In genomic region chr21:46060596-46061061, GRCh38 we compare ENCODE assay signal across 8 cellular contexts. TPM values are rescaled to one million over a fixed set of nuclear protein-coding genes. Genes with fewer than 3 reads are reported as not detected.
DNase-seq lines count a peak whose midpoint lies in the region; ATAC-seq lines count a peak whose summit lies in the region.

No MANE protein-coding gene starts in this region.

- no peak overlapping the region for H4K8ac ChIP-seq in neuronal stem cell (ENCODE audit: low read depth, low read length)

- H3K14ac ChIP-seq in neuronal stem cell (ENCODE audit: low read length) = peak overlapping the region; percentile 14

- no peak overlapping the region for H4K91ac ChIP-seq in neuronal stem cell (ENCODE audit: low read depth, low read length, poor library complexity)

- peaks cover 11 to 12% of the 10 kb centered on the region in 2 donors for H3K9me3 ChIP-seq in duodenal mucosa (ENCODE audit: control insufficient read depth in 1 of 2, low read length in 2 of 2)
- peaks cover 12 to 27% of the 10 kb centered on the region in 2 donors for H3K9me3 ChIP-seq in neuronal stem cell (replicated peaks in 1 of 2; ENCODE audit: control insufficient read depth in 2 of 2, insufficient read depth in 1 of 2, low read depth in 1 of 2, low read length in 2 of 2)

- H3K4me1 ChIP-seq in duodenal mucosa (ENCODE audit: control insufficient read depth in 1 of 2, insufficient read depth in 2 of 2, low read length in 2 of 2) = peaks cover 10 to 15% of the 10 kb centered on the region in 2 donors
- peaks cover 0 to 3% of the 10 kb centered on the region in 2 donors for H3K4me1 ChIP-seq in neuronal stem cell (ENCODE audit: control insufficient read depth in 2 of 2, insufficient read depth in 1 of 2, low read depth in 1 of 2, low read length in 2 of 2)

- H2BK120ac ChIP-seq in neuronal stem cell (ENCODE audit: low read depth, low read length) = no peak overlapping the region

- H2BK15ac ChIP-seq in neuronal stem cell (ENCODE audit: low read length) = no peak overlapping the region

- no CpG with 5 or more reads among the region's 11 CpGs for WGBS in neuronal stem cell (ENCODE audit: extremely low coverage in 2 of 2, insufficient read length in 2 of 2, insufficient replicate concordance in 1 of 2), 2 donors

- H3K23ac ChIP-seq in neuronal stem cell (ENCODE audit: low read depth, low read length, poor library complexity) = no peak overlapping the region

- H3K4me2 ChIP-seq in neuronal stem cell (ENCODE audit: insufficient read depth, low read length, poor library complexity, severe bottlenecking) = no peak overlapping the region

- H2AK5ac ChIP-seq in neuronal stem cell (ENCODE audit: low read depth, low read length) = no peak overlapping the region

- H3K36me3 ChIP-seq in duodenal mucosa (ENCODE audit: control insufficient read depth in 1 of 2, insufficient read depth in 2 of 2, low read length in 2 of 2) (no peaks in the 10 kb centered on the region), neuronal stem cell (replicated peaks in 1 of 2; ENCODE audit: control insufficient read depth in 2 of 2, insufficient read depth in 2 of 2, low read length in 2 of 2) (no peaks in the 10 kb centered on the region)

- peak overlapping the region; percentile 77 for H3K27ac ChIP-seq in duodenal mucosa (ENCODE audit: low read depth, low read length)
- no peak overlapping the region for H3K27ac ChIP-seq in neuronal stem cell (replicated peaks; ENCODE audit: low read length)

- no peak overlapping the region for H3K18ac ChIP-seq in neuronal stem cell (ENCODE audit: low read length)

- no peak overlapping the region for H2BK5ac ChIP-seq in neuronal stem cell (ENCODE audit: low read length)

- DNase-seq in A172 (ENCODE audit: low spot score) = peak; percentile 96
- DNase-seq in MV-4-11 (lab: John Stamatoyannopoulos, UW) = peak; percentile 77
- DNase-seq in neuronal stem cell (ENCODE audit: low spot score) = no peak
- DNase-seq in NCI-H2029 (lab: John Stamatoyannopoulos, UW) = no peak
- DNase-seq in D341Med (ENCODE audit: low spot score) = no peak
- DNase-seq in cerebellum (ENCODE audit: low spot score) = no peak

- no peak overlapping the region for H3K4ac ChIP-seq in neuronal stem cell (ENCODE audit: low read length)

- H3K9ac ChIP-seq in duodenal mucosa (ENCODE audit: low read depth in 1 of 2, low read length in 2 of 2) = no peak overlapping the region
- H3K9ac ChIP-seq in neuronal stem cell (ENCODE audit: low read depth, low read length, poor library complexity) = no peak overlapping the region

- no peak overlapping the region for H2BK12ac ChIP-seq in neuronal stem cell (ENCODE audit: low read length)

- ATAC-seq in HG03571 (IDR thresholded peaks at IDR 0.05; ENCODE audit: unreplicated experiment) = no peak

- H3K27me3 ChIP-seq in duodenal mucosa (ENCODE audit: control insufficient read depth in 1 of 2, insufficient read depth in 2 of 2, low read length in 2 of 2) (peaks cover 0 to 3% of the 10 kb centered on the region in 2 donors), neuronal stem cell (ENCODE audit: control insufficient read depth in 3 of 3, insufficient read depth in 3 of 3, low read depth in 1 of 3, low read length in 3 of 3) (peaks cover 0 to 6% (median 0%) of the 10 kb centered on the region in 3 experiments)

- no peaks in the 10 kb centered on the region for H3K79me1 ChIP-seq in neuronal stem cell (ENCODE audit: low read depth, low read length)

- H3K4me3 ChIP-seq in duodenal mucosa (ENCODE audit: low read depth in 1 of 2, low read length in 2 of 2) (no peak overlapping the region), neuronal stem cell (ENCODE audit: low read length in 2 of 2) (no peak overlapping the region)

- no peak overlapping the region for H2AFZ ChIP-seq in neuronal stem cell (ENCODE audit: low read length)

RNA-seq across cellular contexts. Expression of gene COL6A2, which starts 37.3 kb away (rescaled TPM):
- total RNA-seq in A172 (2014; rRNA removed; shearing (Covaris generic)) = 163 and 221 TPM in 2 replicates
- polyA plus RNA-seq in neuronal stem cell (2013, experiment 1 of 2) = 19.3 TPM
- 19.1 TPM for polyA plus RNA-seq in neuronal stem cell (2013, experiment 2 of 2)
- 60.3 TPM for total RNA-seq in cerebellum

Comparison
In these comparisons a context has a peak if more than half of its experiments do, and no peak if none do; other contexts are left out.
1. DNase-seq: peak in A172 (single experiment) and MV-4-11 (single experiment); none in neuronal stem cell (single experiment), NCI-H2029 (single experiment), D341Med (single experiment) and cerebellum (single experiment).